In the genomic region with DNA sequence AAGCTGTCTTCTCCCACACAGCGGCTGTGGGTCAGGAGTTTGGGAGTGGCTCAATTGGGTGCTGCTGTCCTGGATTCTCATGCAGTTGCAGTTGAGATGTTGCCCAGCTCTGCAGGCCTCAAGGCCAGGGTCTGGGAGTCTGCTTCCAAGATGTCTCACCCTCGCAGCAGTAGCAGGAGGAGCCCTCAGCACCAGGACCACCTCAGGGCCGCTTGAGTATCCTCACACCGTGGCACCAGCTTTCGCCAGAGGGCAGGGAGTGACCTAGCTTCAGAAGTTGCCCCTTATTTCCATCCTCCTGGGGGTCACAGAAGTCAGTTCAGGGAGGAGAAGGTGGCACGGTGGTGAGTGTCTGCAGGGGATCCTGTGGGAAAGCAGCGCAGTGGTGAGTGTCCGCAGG, we compare ENCODE assay signal across 20 cellular contexts. TPM values are rescaled to one million over a fixed set of nuclear protein-coding genes. Genes with fewer than 3 reads are reported as not detected.
"Had no signal": no experiment of that assay in that cellular context is flagged by ENCODE, and none has a peak within 500 bp of the region (broad histone marks: within the 10 kb centered on the region; RNA-seq: fewer than 3 reads in every experiment).

No MANE protein-coding gene starts in this region.

- DNase-seq: activated B cell treated with CpG ODN at 0.5 μM for 24 hours; activated CD4-positive, alpha-beta T cell treated with anti-CD3 and anti-CD28 coated beads, Interleukin-2, amount 10 ng/mL, durations not matched to agents 24 days and 14 days; activated naive CD4-positive, alpha-beta T cell treated with Interleukin-2 at 50 U/mL for 16 hours; colonic mucosa; hippocampal formation; kidney; naive B cell; occipital lobe; stomach; T-helper 2 cell had no signal

- H3K9me3 ChIP-seq: colonic mucosa, esophagus muscularis mucosa, left lung, prostate gland, stomach, thoracic aorta had no signal

- H3K27ac ChIP-seq: colonic mucosa, esophagus muscularis mucosa, prostate gland, skin epidermis, stomach, thoracic aorta had no signal

- H3K9me3 Mint-ChIP-seq: activated B cell treated with CpG ODN at 0.5 μM for 24 hours; activated CD4-positive, alpha-beta T cell treated with anti-CD3 and anti-CD28 coated beads, Interleukin-2, amount 10 ng/mL, durations not matched to agents 24 days and 14 days; activated T-helper 1 cell treated with anti-CD3 and anti-CD28 coated beads, Interleukin-12 subunit alpha, Interleukin-12 subunit beta, Interleukin-2, Interleukin-4 antibody, amounts not matched to agents 30 ng/mL and 10 ng/mL and 1 ng/mL, durations not matched to agents 14 hours and 24 hours and 36 hours; naive B cell had no signal

- H3K27ac Mint-ChIP-seq: activated B cell treated with CpG ODN at 0.5 μM for 24 hours; activated CD4-positive, alpha-beta T cell treated with anti-CD3 and anti-CD28 coated beads, Interleukin-2, amount 10 ng/mL, durations not matched to agents 24 days and 14 days; activated T-helper 1 cell treated with anti-CD3 and anti-CD28 coated beads, Interleukin-12 subunit alpha, Interleukin-12 subunit beta, Interleukin-2, Interleukin-4 antibody, amounts not matched to agents 30 ng/mL and 10 ng/mL and 1 ng/mL, durations not matched to agents 14 hours and 24 hours and 36 hours had no signal

- H3K4me1 ChIP-seq: colonic mucosa, esophagus muscularis mucosa, prostate gland had no signal

- H3K36me3 Mint-ChIP-seq: naive B cell had no signal

- H3K27me3 ChIP-seq: colonic mucosa, esophagus muscularis mucosa, left lung, stomach had no signal

- H3K27me3 Mint-ChIP-seq: activated B cell treated with CpG ODN at 0.5 μM for 24 hours; activated CD4-positive, alpha-beta T cell treated with anti-CD3 and anti-CD28 coated beads, Interleukin-2, amount 10 ng/mL, durations not matched to agents 24 days and 14 days; naive B cell had no signal

- ATAC-seq: left lung, right cardiac atrium had no signal

- H3K4me3 Mint-ChIP-seq: activated B cell treated with CpG ODN at 0.5 μM for 24 hours; activated CD4-positive, alpha-beta T cell treated with anti-CD3 and anti-CD28 coated beads, Interleukin-2, amount 10 ng/mL, durations not matched to agents 24 days and 14 days; activated T-helper 1 cell treated with anti-CD3 and anti-CD28 coated beads, Interleukin-12 subunit alpha, Interleukin-12 subunit beta, Interleukin-2, Interleukin-4 antibody, amounts not matched to agents 30 ng/mL and 10 ng/mL and 1 ng/mL, durations not matched to agents 14 hours and 24 hours and 36 hours; naive B cell had no signal

- H3K36me3 ChIP-seq: colonic mucosa, prostate gland, thoracic aorta had no signal

- H3K4me3 ChIP-seq: colonic mucosa, esophagus muscularis mucosa, left lung, prostate gland, skin epidermis, stomach, thoracic aorta had no signal

RNA-seq across cellular contexts. Expression of a gene that starts 52.5 kb away (rescaled TPM):
- total RNA-seq: activated B cell treated with CpG ODN at 0.5 μM for 24 hours; activated CD4-positive, alpha-beta T cell treated with anti-CD3 and anti-CD28 coated beads, Interleukin-2, amount 10 ng/mL, durations not matched to agents 24 days and 14 days; activated T-helper 1 cell treated with anti-CD3 and anti-CD28 coated beads, Interleukin-12 subunit alpha, Interleukin-12 subunit beta, Interleukin-2, Interleukin-4 antibody, amounts not matched to agents 30 ng/mL and 10 ng/mL and 1 ng/mL, durations not matched to agents 14 hours and 24 hours and 36 hours; cardiac septum; colonic mucosa; esophagus muscularis mucosa; left lung; mononuclear cell; occipital lobe; right cardiac atrium; urinary bladder had no signal
- polyA plus RNA-seq: right cardiac atrium, urinary bladder had no signal
